Comparison of ENCODE assay signal across 1 cellular context in genomic region chr17:82592289-82592683, GRCh38.
A peak's percentile ranks its signal among the peaks of the same experiment; 100 is the strongest.
TF ChIP-seq lines count a peak whose summit lies in the region.

No MANE protein-coding gene starts in this region.

TF ChIP-seq in HepG2, 621 proteins besides CTCF, POLR2A, EP300 and RAD21 (continued from another document and continues in another):
- TF ChIP-seq, protein P1, sequence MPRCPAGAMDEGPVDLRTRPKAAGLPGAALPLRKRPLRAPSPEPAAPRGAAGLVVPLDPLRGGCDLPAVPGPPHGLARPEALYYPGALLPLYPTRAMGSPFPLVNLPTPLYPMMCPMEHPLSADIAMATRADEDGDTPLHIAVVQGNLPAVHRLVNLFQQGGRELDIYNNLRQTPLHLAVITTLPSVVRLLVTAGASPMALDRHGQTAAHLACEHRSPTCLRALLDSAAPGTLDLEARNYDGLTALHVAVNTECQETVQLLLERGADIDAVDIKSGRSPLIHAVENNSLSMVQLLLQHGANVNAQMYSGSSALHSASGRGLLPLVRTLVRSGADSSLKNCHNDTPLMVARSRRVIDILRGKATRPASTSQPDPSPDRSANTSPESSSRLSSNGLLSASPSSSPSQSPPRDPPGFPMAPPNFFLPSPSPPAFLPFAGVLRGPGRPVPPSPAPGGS (CRISPR knock-in tag; IDR thresholded peaks at IDR 0.05) = no peak
- TF ChIP-seq ZNF7 (CRISPR knock-in tag; IDR thresholded peaks at IDR 0.05) (no peak), PRDM15 (CRISPR knock-in tag; IDR thresholded peaks at IDR 0.05) (no peak), SCMH1 (CRISPR knock-in tag; IDR thresholded peaks at IDR 0.05; ENCODE audit: borderline replicate concordance) (no peak), ATF5 (CRISPR knock-in tag; IDR thresholded peaks at IDR 0.05; ENCODE audit: low read depth) (0 out of 2 replicates have a peak, but pooled peaks have one; percentile 66), ZNF326 (CRISPR knock-in tag; IDR thresholded peaks at IDR 0.05; ENCODE audit: borderline replicate concordance) (no peak), GLI4 (CRISPR knock-in tag; IDR thresholded peaks at IDR 0.05; ENCODE audit: borderline replicate concordance) (no peak), ZNF747 (CRISPR knock-in tag; IDR thresholded peaks at IDR 0.05; ENCODE audit: borderline replicate concordance) (0 out of 2 replicates have a peak, but pooled peaks have one; percentile 31), ZSCAN31 (CRISPR knock-in tag; IDR thresholded peaks at IDR 0.05; ENCODE audit: low read depth) (0 out of 2 replicates have a peak, but pooled peaks have one; percentile 69), ZNF34 (CRISPR knock-in tag; IDR thresholded peaks at IDR 0.05; ENCODE audit: borderline replicate concordance) (no peak), ZNF101 (CRISPR knock-in tag; IDR thresholded peaks at IDR 0.05; ENCODE audit: borderline replicate concordance, low read depth) (no peak), GATAD2A (CRISPR knock-in tag; IDR thresholded peaks at IDR 0.05) (no peak), ZNF121 (CRISPR knock-in tag; IDR thresholded peaks at IDR 0.05) (0 out of 2 replicates have a peak, but pooled peaks have one; percentile 34), RARA (CRISPR knock-in tag; IDR thresholded peaks at IDR 0.05) (no peak), SALL1 (CRISPR knock-in tag; IDR thresholded peaks at IDR 0.05) (0 out of 2 replicates have a peak, but pooled peaks have one; percentile 33), LCORL (IDR thresholded peaks at IDR 0.05) (no peak), LCORL (CRISPR knock-in tag; IDR thresholded peaks at IDR 0.05) (no peak), CENPX (CRISPR knock-in tag; IDR thresholded peaks at IDR 0.05) (no peak), THYN1 (CRISPR knock-in tag; IDR thresholded peaks at IDR 0.05; ENCODE audit: borderline replicate concordance, low read depth) (no peak), SOX6 (IDR thresholded peaks at IDR 0.05) (no peak), SOX6 (CRISPR knock-in tag; IDR thresholded peaks at IDR 0.05) (no peak), CBX5 (CRISPR knock-in tag; IDR thresholded peaks at IDR 0.05; ENCODE audit: borderline replicate concordance) (no peak), ZFP41 (CRISPR knock-in tag; IDR thresholded peaks at IDR 0.05; ENCODE audit: borderline replicate concordance) (no peak), RFX1 (IDR thresholded peaks at IDR 0.05) (no peak), SAP130 (CRISPR knock-in tag; IDR thresholded peaks at IDR 0.05; ENCODE audit: low read depth) (0 out of 2 replicates have a peak, but pooled peaks have one; percentile 14), ZNF160 (CRISPR knock-in tag; IDR thresholded peaks at IDR 0.05) (no peak), ZNF563 (CRISPR knock-in tag; IDR thresholded peaks at IDR 0.05) (no peak), TBX2 (CRISPR knock-in tag; IDR thresholded peaks at IDR 0.05; ENCODE audit: borderline replicate concordance) (no peak), ZNF558 (CRISPR knock-in tag; IDR thresholded peaks at IDR 0.05; ENCODE audit: borderline replicate concordance) (no peak), SIN3B (IDR thresholded peaks at IDR 0.05; ENCODE audit: low read length) (no peak), SP5 (CRISPR knock-in tag; IDR thresholded peaks at IDR 0.05; ENCODE audit: borderline replicate concordance, low read depth) (no peak), RELA (CRISPR knock-in tag; IDR thresholded peaks at IDR 0.05) (no peak), MIER3 (CRISPR knock-in tag; IDR thresholded peaks at IDR 0.05; ENCODE audit: borderline replicate concordance) (no peak), ZKSCAN8 (CRISPR knock-in tag; IDR thresholded peaks at IDR 0.05; ENCODE audit: borderline replicate concordance) (no peak), MAF1 (CRISPR knock-in tag; IDR thresholded peaks at IDR 0.05; ENCODE audit: borderline replicate concordance) (no peak)
- TF ChIP-seq, protein P2, sequence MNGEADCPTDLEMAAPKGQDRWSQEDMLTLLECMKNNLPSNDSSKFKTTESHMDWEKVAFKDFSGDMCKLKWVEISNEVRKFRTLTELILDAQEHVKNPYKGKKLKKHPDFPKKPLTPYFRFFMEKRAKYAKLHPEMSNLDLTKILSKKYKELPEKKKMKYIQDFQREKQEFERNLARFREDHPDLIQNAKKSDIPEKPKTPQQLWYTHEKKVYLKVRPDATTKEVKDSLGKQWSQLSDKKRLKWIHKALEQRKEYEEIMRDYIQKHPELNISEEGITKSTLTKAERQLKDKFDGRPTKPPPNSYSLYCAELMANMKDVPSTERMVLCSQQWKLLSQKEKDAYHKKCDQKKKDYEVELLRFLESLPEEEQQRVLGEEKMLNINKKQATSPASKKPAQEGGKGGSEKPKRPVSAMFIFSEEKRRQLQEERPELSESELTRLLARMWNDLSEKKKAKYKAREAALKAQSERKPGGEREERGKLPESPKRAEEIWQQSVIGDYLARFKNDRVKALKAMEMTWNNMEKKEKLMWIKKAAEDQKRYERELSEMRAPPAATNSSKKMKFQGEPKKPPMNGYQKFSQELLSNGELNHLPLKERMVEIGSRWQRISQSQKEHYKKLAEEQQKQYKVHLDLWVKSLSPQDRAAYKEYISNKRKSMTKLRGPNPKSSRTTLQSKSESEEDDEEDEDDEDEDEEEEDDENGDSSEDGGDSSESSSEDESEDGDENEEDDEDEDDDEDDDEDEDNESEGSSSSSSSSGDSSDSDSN (CRISPR knock-in tag; IDR thresholded peaks at IDR 0.05) = no peak
- TF ChIP-seq, protein P3, sequence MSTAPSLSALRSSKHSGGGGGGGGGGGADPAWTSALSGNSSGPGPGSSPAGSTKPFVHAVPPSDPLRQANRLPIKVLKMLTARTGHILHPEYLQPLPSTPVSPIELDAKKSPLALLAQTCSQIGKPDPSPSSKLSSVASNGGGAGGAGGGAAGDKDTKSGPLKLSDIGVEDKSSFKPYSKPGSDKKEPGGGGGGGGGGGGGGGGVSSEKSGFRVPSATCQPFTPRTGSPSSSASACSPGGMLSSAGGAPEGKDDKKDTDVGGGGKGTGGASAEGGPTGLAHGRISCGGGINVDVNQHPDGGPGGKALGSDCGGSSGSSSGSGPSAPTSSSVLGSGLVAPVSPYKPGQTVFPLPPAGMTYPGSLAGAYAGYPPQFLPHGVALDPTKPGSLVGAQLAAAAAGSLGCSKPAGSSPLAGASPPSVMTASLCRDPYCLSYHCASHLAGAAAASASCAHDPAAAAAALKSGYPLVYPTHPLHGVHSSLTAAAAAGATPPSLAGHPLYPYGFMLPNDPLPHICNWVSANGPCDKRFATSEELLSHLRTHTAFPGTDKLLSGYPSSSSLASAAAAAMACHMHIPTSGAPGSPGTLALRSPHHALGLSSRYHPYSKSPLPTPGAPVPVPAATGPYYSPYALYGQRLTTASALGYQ (CRISPR knock-in tag; IDR thresholded peaks at IDR 0.05) = no peak
- TF ChIP-seq, protein P4, sequence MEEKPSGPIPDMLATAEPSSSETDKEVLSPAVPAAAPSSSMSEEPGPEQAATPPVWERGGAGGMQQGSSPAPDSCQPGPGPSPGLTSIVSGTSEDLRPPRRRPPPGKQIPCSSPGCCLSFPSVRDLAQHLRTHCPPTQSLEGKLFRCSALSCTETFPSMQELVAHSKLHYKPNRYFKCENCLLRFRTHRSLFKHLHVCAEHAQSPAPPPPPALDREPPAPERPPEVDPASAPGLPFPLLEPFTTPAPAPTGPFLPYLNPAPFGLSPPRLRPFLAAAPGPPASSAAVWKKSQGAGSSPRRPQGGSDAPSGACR (CRISPR knock-in tag; IDR thresholded peaks at IDR 0.05) = no peak
- TF ChIP-seq, protein P5, sequence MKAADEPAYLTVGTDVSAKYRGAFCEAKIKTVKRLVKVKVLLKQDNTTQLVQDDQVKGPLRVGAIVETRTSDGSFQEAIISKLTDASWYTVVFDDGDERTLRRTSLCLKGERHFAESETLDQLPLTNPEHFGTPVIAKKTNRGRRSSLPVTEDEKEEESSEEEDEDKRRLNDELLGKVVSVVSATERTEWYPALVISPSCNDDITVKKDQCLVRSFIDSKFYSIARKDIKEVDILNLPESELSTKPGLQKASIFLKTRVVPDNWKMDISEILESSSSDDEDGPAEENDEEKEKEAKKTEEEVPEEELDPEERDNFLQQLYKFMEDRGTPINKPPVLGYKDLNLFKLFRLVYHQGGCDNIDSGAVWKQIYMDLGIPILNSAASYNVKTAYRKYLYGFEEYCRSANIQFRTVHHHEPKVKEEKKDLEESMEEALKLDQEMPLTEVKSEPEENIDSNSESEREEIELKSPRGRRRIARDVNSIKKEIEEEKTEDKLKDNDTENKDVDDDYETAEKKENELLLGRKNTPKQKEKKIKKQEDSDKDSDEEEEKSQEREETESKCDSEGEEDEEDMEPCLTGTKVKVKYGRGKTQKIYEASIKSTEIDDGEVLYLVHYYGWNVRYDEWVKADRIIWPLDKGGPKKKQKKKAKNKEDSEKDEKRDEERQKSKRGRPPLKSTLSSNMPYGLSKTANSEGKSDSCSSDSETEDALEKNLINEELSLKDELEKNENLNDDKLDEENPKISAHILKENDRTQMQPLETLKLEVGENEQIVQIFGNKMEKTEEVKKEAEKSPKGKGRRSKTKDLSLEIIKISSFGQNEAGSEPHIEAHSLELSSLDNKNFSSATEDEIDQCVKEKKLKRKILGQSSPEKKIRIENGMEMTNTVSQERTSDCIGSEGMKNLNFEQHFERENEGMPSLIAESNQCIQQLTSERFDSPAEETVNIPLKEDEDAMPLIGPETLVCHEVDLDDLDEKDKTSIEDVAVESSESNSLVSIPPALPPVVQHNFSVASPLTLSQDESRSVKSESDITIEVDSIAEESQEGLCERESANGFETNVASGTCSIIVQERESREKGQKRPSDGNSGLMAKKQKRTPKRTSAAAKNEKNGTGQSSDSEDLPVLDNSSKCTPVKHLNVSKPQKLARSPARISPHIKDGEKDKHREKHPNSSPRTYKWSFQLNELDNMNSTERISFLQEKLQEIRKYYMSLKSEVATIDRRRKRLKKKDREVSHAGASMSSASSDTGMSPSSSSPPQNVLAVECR (CRISPR knock-in tag; IDR thresholded peaks at IDR 0.05; ENCODE audit: borderline replicate concordance) = no peak
- TF ChIP-seq, protein P6, sequence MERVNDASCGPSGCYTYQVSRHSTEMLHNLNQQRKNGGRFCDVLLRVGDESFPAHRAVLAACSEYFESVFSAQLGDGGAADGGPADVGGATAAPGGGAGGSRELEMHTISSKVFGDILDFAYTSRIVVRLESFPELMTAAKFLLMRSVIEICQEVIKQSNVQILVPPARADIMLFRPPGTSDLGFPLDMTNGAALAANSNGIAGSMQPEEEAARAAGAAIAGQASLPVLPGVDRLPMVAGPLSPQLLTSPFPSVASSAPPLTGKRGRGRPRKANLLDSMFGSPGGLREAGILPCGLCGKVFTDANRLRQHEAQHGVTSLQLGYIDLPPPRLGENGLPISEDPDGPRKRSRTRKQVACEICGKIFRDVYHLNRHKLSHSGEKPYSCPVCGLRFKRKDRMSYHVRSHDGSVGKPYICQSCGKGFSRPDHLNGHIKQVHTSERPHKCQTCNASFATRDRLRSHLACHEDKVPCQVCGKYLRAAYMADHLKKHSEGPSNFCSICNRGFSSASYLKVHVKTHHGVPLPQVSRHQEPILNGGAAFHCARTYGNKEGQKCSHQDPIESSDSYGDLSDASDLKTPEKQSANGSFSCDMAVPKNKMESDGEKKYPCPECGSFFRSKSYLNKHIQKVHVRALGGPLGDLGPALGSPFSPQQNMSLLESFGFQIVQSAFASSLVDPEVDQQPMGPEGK (CRISPR knock-in tag; IDR thresholded peaks at IDR 0.05) = no peak
- TF ChIP-seq, protein P7, sequence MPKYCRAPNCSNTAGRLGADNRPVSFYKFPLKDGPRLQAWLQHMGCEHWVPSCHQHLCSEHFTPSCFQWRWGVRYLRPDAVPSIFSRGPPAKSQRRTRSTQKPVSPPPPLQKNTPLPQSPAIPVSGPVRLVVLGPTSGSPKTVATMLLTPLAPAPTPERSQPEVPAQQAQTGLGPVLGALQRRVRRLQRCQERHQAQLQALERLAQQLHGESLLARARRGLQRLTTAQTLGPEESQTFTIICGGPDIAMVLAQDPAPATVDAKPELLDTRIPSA (CRISPR knock-in tag; IDR thresholded peaks at IDR 0.05; ENCODE audit: borderline replicate concordance) = no peak
- TF ChIP-seq, protein P8, sequence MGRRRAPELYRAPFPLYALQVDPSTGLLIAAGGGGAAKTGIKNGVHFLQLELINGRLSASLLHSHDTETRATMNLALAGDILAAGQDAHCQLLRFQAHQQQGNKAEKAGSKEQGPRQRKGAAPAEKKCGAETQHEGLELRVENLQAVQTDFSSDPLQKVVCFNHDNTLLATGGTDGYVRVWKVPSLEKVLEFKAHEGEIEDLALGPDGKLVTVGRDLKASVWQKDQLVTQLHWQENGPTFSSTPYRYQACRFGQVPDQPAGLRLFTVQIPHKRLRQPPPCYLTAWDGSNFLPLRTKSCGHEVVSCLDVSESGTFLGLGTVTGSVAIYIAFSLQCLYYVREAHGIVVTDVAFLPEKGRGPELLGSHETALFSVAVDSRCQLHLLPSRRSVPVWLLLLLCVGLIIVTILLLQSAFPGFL (CRISPR knock-in tag; IDR thresholded peaks at IDR 0.05) = no peak
- TF ChIP-seq, protein P9, sequence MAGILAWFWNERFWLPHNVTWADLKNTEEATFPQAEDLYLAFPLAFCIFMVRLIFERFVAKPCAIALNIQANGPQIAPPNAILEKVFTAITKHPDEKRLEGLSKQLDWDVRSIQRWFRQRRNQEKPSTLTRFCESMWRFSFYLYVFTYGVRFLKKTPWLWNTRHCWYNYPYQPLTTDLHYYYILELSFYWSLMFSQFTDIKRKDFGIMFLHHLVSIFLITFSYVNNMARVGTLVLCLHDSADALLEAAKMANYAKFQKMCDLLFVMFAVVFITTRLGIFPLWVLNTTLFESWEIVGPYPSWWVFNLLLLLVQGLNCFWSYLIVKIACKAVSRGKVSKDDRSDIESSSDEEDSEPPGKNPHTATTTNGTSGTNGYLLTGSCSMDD (CRISPR knock-in tag; IDR thresholded peaks at IDR 0.05) = no peak
